ENCODE assay signal across 14 cellular contexts in genomic region chr3:177180506-177180905, GRCh38. TPM values are rescaled to one million over a fixed set of nuclear protein-coding genes. Genes with fewer than 3 reads are reported as not detected.
A peak's percentile ranks its signal among the peaks of the same experiment; 100 is the strongest.
DNase-seq lines count a peak whose midpoint lies in the region; ATAC-seq and TF ChIP-seq lines count a peak whose summit lies in the region.
"Had no signal": no experiment of that assay in that cellular context is flagged by ENCODE, and none has a peak within 500 bp of the region (broad histone marks: within the 10 kb centered on the region; RNA-seq: fewer than 3 reads in every experiment).

No MANE protein-coding gene starts in this region.

- no peak for DNase-seq in CD8-positive, alpha-beta T cell
- DNase-seq in T-helper 17 cell, result no peak
- DNase-seq in mesothelial cell of epicardium (ENCODE audit: low spot score in 2 of 2, unreplicated experiment in 2 of 2), result no peak
- DNase-seq in NCI-H1105 (lab: John Stamatoyannopoulos, UW), result no peak
- no peak for DNase-seq in Right ventricle myocardium inferior (ENCODE audit: missing footprints)
- DNase-seq in HUDEP-2 (lab: John Stamatoyannopoulos, UW; ENCODE audit: unreplicated experiment in 76 of 76), result no peak
- DNase-seq: DMS53, HFFc6, MG63, NCI-H1105 treated with DMSO at 0.1 percent for 48 hours, NCI-H187, NCI-H82 had no signal

- H3K4me1 Mint-ChIP-seq in CD8-positive, alpha-beta T cell (ENCODE audit: low read depth), result peaks cover 77% of the 10 kb centered on the region
- H3K4me1 Mint-ChIP-seq in T-helper 17 cell (peaks cover 48% of the 10 kb centered on the region), mesothelial cell of epicardium (peaks cover 26% of the 10 kb centered on the region)

- peaks cover 17% of the 10 kb centered on the region for H3K36me3 Mint-ChIP-seq in CD8-positive, alpha-beta T cell
- H3K36me3 Mint-ChIP-seq in T-helper 17 cell (ENCODE audit: low read depth), result peaks cover 3% of the 10 kb centered on the region
- H3K36me3 Mint-ChIP-seq in mesothelial cell of epicardium, result peaks cover 8% of the 10 kb centered on the region

- H3K36me3 ChIP-seq in CD8-positive, alpha-beta T cell (ENCODE audit: insufficient read depth, low read length), result no peaks in the 10 kb centered on the region
- H3K36me3 ChIP-seq: MG63 had no signal

- no peak overlapping the region for H3K4me3 ChIP-seq in CD8-positive, alpha-beta T cell (ENCODE audit: low read depth, low read length)
- H3K4me3 ChIP-seq: MG63 had no signal

- H3K27ac ChIP-seq in C4-2B, result peak overlapping the region; percentile 8; the same call in 1 of the 2 replicates
- H3K27ac ChIP-seq in CD8-positive, alpha-beta T cell (ENCODE audit: low read depth, low read length), result no peak overlapping the region
- H3K27ac ChIP-seq: KMS-11 had no signal

- no peak for ATAC-seq in CD8-positive, alpha-beta T cell
- no peak for ATAC-seq in T-helper 17 cell
- ATAC-seq in Right ventricle myocardium inferior, result no peak

- TF ChIP-seq CTCF in C4-2B (conservative IDR thresholded peaks at IDR 0.05) (no peak), mesothelial cell of epicardium (IDR thresholded peaks at IDR 0.05; ENCODE audit: unreplicated experiment) (no peak)
- no peak for TF ChIP-seq CTCF in CD8-positive, alpha-beta T cell (IDR thresholded peaks at IDR 0.05)

- POLR2A ChIA-PET in CD8-positive, alpha-beta T cell (lab: Charles Lee), result interaction anchor here (0.7 to 1.0 kb wide), 3 partner anchors 69 to 190 kb away, joined by 3 to 7 read pairs (median 3); no protein-coding TSS in a partner anchor

- intact Hi-C loops in CD8-positive, alpha-beta T cell (cut with DNase I, micrococcal nuclease), result loop anchor here in 1 of 2 experiments (2.0 kb wide), 1 partner anchor 14 kb away; no protein-coding TSS in a partner anchor
- intact Hi-C loops in Right ventricle myocardium inferior (cut with DNase I), result no loop called here

- H3K9me3 Mint-ChIP-seq in CD8-positive, alpha-beta T cell, result no peaks in the 10 kb centered on the region
- H3K9me3 Mint-ChIP-seq in mesothelial cell of epicardium, result no peaks in the 10 kb centered on the region
- H3K9me3 Mint-ChIP-seq: HFFc6 had no signal

- CTCF ChIA-PET in CD8-positive, alpha-beta T cell (lab: Charles Lee), result interaction anchor here (0.7 kb wide), 1 partner anchor 584 kb away, joined by 3 read pairs; no protein-coding TSS in a partner anchor

- H3K27me3 ChIP-seq in CD8-positive, alpha-beta T cell (ENCODE audit: insufficient read depth, low read length), result no peaks in the 10 kb centered on the region
- H3K27me3 ChIP-seq: MG63 had no signal

- H3K4me1 ChIP-seq in CD8-positive, alpha-beta T cell (ENCODE audit: insufficient read depth, low read length), result peaks cover 50% of the 10 kb centered on the region

- H3K27ac Mint-ChIP-seq in CD8-positive, alpha-beta T cell, result peak overlapping the region; percentile 85
- H3K27ac Mint-ChIP-seq in T-helper 17 cell (peak overlapping the region; percentile 57), mesothelial cell of epicardium (peak overlapping the region; percentile 47)
- H3K27ac Mint-ChIP-seq: HFFc6 had no signal

- H3K4me3 Mint-ChIP-seq in CD8-positive, alpha-beta T cell, result peak overlapping the region; percentile 4
- peak overlapping the region; percentile 79 for H3K4me3 Mint-ChIP-seq in T-helper 17 cell
- no peak overlapping the region for H3K4me3 Mint-ChIP-seq in mesothelial cell of epicardium
- H3K4me3 Mint-ChIP-seq: HFFc6 had no signal

- H3K9me3 ChIP-seq in CD8-positive, alpha-beta T cell (ENCODE audit: low read length), result no peaks in the 10 kb centered on the region
- no peaks in the 10 kb centered on the region for H3K9me3 ChIP-seq in T-helper 17 cell (ENCODE audit: control insufficient read depth, low read length, poor library complexity, severe bottlenecking)
- H3K9me3 ChIP-seq: MG63 had no signal

- no peaks in the 10 kb centered on the region for H3K27me3 Mint-ChIP-seq in CD8-positive, alpha-beta T cell (ENCODE audit: low read depth)
- H3K27me3 Mint-ChIP-seq in T-helper 17 cell (no peaks in the 10 kb centered on the region), mesothelial cell of epicardium (ENCODE audit: low read depth) (no peaks in the 10 kb centered on the region)

RNA-seq across cellular contexts. Expression of gene TBL1XR1, which starts 16.8 kb away (rescaled TPM):
- total RNA-seq in CD8-positive, alpha-beta T cell, result 10 to 100 TPM; 64.8 to 68.4 TPM
- 100 to 1,000 TPM; 115 to 136 TPM for total RNA-seq in T-helper 17 cell
- total RNA-seq in mesothelial cell of epicardium, result 226 to 243 TPM (median 239 TPM) in 3 replicates
- 96.8 TPM for total RNA-seq in Right ventricle myocardium inferior
